ENCODE assay signal across 18 cellular contexts in genomic region chr21:33783580-33783979, GRCh38.
DNase-seq lines count a peak whose midpoint lies in the region; ATAC-seq and TF ChIP-seq lines count a peak whose summit lies in the region.
"Had no signal": no experiment of that assay in that cellular context is flagged by ENCODE, and none has a peak within 500 bp of the region (broad histone marks: within the 10 kb centered on the region; RNA-seq: fewer than 3 reads in every experiment).

No MANE protein-coding gene starts in this region.

- H3K27me3 Mint-ChIP-seq in nephron (ENCODE audit: low read depth), result no peaks in the 10 kb centered on the region
- H3K27me3 Mint-ChIP-seq: CD4-positive, alpha-beta T cell had no signal

- H3K9me3 ChIP-seq in adipocyte (ENCODE audit: control insufficient read depth, low read length), result no peaks in the 10 kb centered on the region

- H3K4me1 Mint-ChIP-seq in nephron, result peaks cover 7% of the 10 kb centered on the region
- H3K4me1 Mint-ChIP-seq: B cell had no signal

- H3K27ac ChIP-seq in VCaP, result peak overlapping the region; percentile 7; the same call in 1 of the 2 replicates
- H3K27ac ChIP-seq: BLaER1 treated with 17β-estradiol and CSF1 and Interleukin-3, amounts not matched to agents 10 nM and 100 nM; C4-2B had no signal

- no peaks in the 10 kb centered on the region for H3K27me3 ChIP-seq in adipocyte (replicated peaks; ENCODE audit: control insufficient read depth, insufficient read depth, low read length)
- H3K27me3 ChIP-seq: BLaER1 treated with 17β-estradiol and CSF1 and Interleukin-3, amounts not matched to agents 10 nM and 100 nM had no signal

- H3K36me3 ChIP-seq in adipocyte (ENCODE audit: control insufficient read depth, insufficient read depth, low read length, severe bottlenecking), result peaks cover 56% of the 10 kb centered on the region

- H3K4me1 ChIP-seq in adipocyte (ENCODE audit: control insufficient read depth, insufficient read depth, low read length), result peaks cover 47% of the 10 kb centered on the region
- H3K4me1 ChIP-seq: BLaER1 treated with 17β-estradiol and CSF1 and Interleukin-3, amounts not matched to agents 10 nM and 100 nM had no signal

- H3K9me3 Mint-ChIP-seq in nephron, result peaks cover 8% of the 10 kb centered on the region

- DNase-seq in adipocyte (ENCODE audit: low read depth), result no peak
- no peak for DNase-seq in left lobe of liver (ENCODE audit: low spot score)
- DNase-seq in COR-L47 (lab: John Stamatoyannopoulos, UW), result no peak
- no peak for DNase-seq in DMS114 treated with DMSO at 0.1 percent for 48 hours (lab: John Stamatoyannopoulos, UW; ENCODE audit: unreplicated experiment)
- no peak for DNase-seq in ACHN
- DNase-seq: 8988T; AML-193; CD4-positive, alpha-beta T cell; CD8-positive, alpha-beta T cell; DMS 273 treated with DMSO at 0.1 percent for 48 hours; DMS79 treated with DMSO at 0.1 percent for 48 hours; GF-D8 had no signal

- H3K36me3 Mint-ChIP-seq in nephron (ENCODE audit: low read depth), result peaks cover 56% of the 10 kb centered on the region

- ATAC-seq in left lobe of liver (peak; percentile 59), HG03280 (IDR thresholded peaks at IDR 0.05; ENCODE audit: unreplicated experiment) (no peak)
- ATAC-seq: CD8-positive, alpha-beta T cell had no signal

- in situ Hi-C loops in ACHN (cut with HindIII; ENCODE audit: low pct_ligation_motif_present, low pct_unique_long_range_greater_than_20kb, low sequenced_read_pairs), result no loop called here

- TF ChIP-seq CTCF in VCaP (conservative IDR thresholded peaks at IDR 0.05), result no peak
- TF ChIP-seq CTCF in nephron (IDR thresholded peaks at IDR 0.05; ENCODE audit: unreplicated experiment in 3 of 3), result no peak

- H3K27ac Mint-ChIP-seq in nephron, result peak overlapping the region in 2 of 3 experiments; percentile 35 to 62
- H3K27ac Mint-ChIP-seq: B cell; CD4-positive, alpha-beta T cell; CD8-positive, alpha-beta T cell had no signal

- peak overlapping the region; percentile 69 for H3K9ac ChIP-seq in adipocyte (ENCODE audit: low read length)
- H3K9ac ChIP-seq: BLaER1 treated with 17β-estradiol and CSF1 and Interleukin-3, amounts not matched to agents 10 nM and 100 nM had no signal

- H3K4me3 Mint-ChIP-seq in nephron, result no peak overlapping the region
- H3K4me3 Mint-ChIP-seq: B cell; CD4-positive, alpha-beta T cell; CD8-positive, alpha-beta T cell had no signal

- peak overlapping the region; percentile 27 for H3K4me3 ChIP-seq in adipocyte (ENCODE audit: low read length)
- H3K4me3 ChIP-seq: BLaER1 treated with 17β-estradiol and CSF1 and Interleukin-3, amounts not matched to agents 10 nM and 100 nM had no signal
